Comparison of ENCODE assay signal across 10 cellular contexts in genomic region chr7:93115796-93116195, GRCh38. TPM values are rescaled to one million over a fixed set of nuclear protein-coding genes. Genes with fewer than 3 reads are reported as not detected.
DNase-seq lines count a peak whose midpoint lies in the region; ATAC-seq and TF ChIP-seq lines count a peak whose summit lies in the region.
"Had no signal": no experiment of that assay in that cellular context is flagged by ENCODE, and none has a peak within 500 bp of the region (broad histone marks: within the 10 kb centered on the region; RNA-seq: fewer than 3 reads in every experiment).

No MANE protein-coding gene starts in this region.

- WGBS in IMR-90 (ENCODE audit: extremely low coverage in 2 of 2, insufficient read length in 1 of 2), 2 experiments, result 83% methylated on average over 3 of the region's 7 CpGs; no CpG with 5 or more reads in 1 of the 2 experiments

- DNase-seq in IMR-90 (peak; percentile 75), kidney glomerular epithelial cell (lab: John Stamatoyannopoulos, UW) (peak; percentile 1), retina (no peak), GDM1 (lab: John Stamatoyannopoulos, UW) (no peak)
- peak; percentile 14 for DNase-seq in activated naive CD4-positive, alpha-beta T cell treated with anti-CD3 and anti-CD28 coated beads, Interleukin-2, amount 50 U/mL, for 16 hours
- DNase-seq: islet precursor cell, NCI-H2171 had no signal

- peak overlapping the region; percentile 62; the same call in 1 of the 2 replicates for H4K5ac ChIP-seq in IMR-90 (ENCODE audit: low read depth, low read length)

- CTCF ChIA-PET in IMR-90 (lab: Yijun Ruan, JAX), result no interaction called here

- H2BK15ac ChIP-seq in IMR-90 (ENCODE audit: low read depth, low read length), result peak overlapping the region; percentile 84; the same call in 1 of the 3 replicates

- no peak overlapping the region for H3K9ac ChIP-seq in BLaER1
- H3K9ac ChIP-seq in IMR-90 (ENCODE audit: low read depth, low read length), result no peak overlapping the region; the same call in 1 of the 2 replicates

- H3K36me3 ChIP-seq in BLaER1, result no peaks in the 10 kb centered on the region; the same call in 1 of the 2 replicates
- no peaks in the 10 kb centered on the region for H3K36me3 ChIP-seq in IMR-90 (ENCODE audit: control insufficient read depth, insufficient read depth, low read length)

- peak overlapping the region; percentile 82; the same call in 1 of the 2 replicates for H3K23ac ChIP-seq in IMR-90 (ENCODE audit: low read depth, low read length)

- H3K14ac ChIP-seq in IMR-90 (replicated peaks; ENCODE audit: low read depth, low read length), result peak overlapping the region; percentile 80; the same call in 1 of the 2 replicates

- peak overlapping the region; percentile 92 for H2BK20ac ChIP-seq in IMR-90 (ENCODE audit: low read depth, low read length)

- H3K4me2 ChIP-seq in BLaER1, result peak overlapping the region; percentile 90
- peak overlapping the region; percentile 84 for H3K4me2 ChIP-seq in IMR-90 (ENCODE audit: low read depth, low read length)

- H3K4me1 ChIP-seq in BLaER1, result peaks cover 30% of the 10 kb centered on the region
- peaks cover 7% of the 10 kb centered on the region for H3K4me1 ChIP-seq in IMR-90 (ENCODE audit: control insufficient read depth, insufficient read depth, low read length)

- TF ChIP-seq RAD21 in IMR-90 (IDR thresholded peaks at IDR 0.05; ENCODE audit: low read length), result no peak

- H2AK5ac ChIP-seq in IMR-90 (ENCODE audit: low read depth, low read length), result peak overlapping the region; percentile 88

- H4K20me1 ChIP-seq in BLaER1 (no peaks in the 10 kb centered on the region), IMR-90 (ENCODE audit: insufficient read depth, low read length) (no peaks in the 10 kb centered on the region)

- intact Hi-C loops in IMR-90 (cut with micrococcal nuclease), result loop anchor here (2.0 kb wide), 1 partner anchor 31 kb away; no protein-coding TSS in a partner anchor

- POLR2A ChIA-PET in IMR-90 (lab: Charles Lee; ENCODE audit: unreplicated experiment), result no interaction called here

- no peak for TF ChIP-seq POLR2A in IMR-90 (IDR thresholded peaks at IDR 0.05; ENCODE audit: low read depth, low read length)

- peak overlapping the region; percentile 59 for H2BK5ac ChIP-seq in IMR-90 (ENCODE audit: low read depth, low read length, poor library complexity, severe bottlenecking)

- dilution Hi-C loops in IMR-90 (cut with HindIII; ENCODE audit: low sequenced_read_pairs, unreplicated experiment), result no loop called here

- H3K27ac ChIP-seq in BLaER1, result no peak overlapping the region
- H3K27ac ChIP-seq in IMR-90 (ENCODE audit: insufficient read depth, low read length), result peak overlapping the region; percentile 72

- peak overlapping the region; percentile 95 for H3K4ac ChIP-seq in IMR-90 (ENCODE audit: low read depth, low read length)

- H2BK120ac ChIP-seq in IMR-90 (ENCODE audit: low read depth, low read length), result peak overlapping the region; percentile 90

- H2AK9ac ChIP-seq in IMR-90 (replicated peaks; ENCODE audit: low read depth, low read length, poor library complexity), result peak overlapping the region; percentile 80

- BruUV-seq in IMR-90 (replicated peaks; lab: Mats Ljungman, UMichigan), result no TSS peak

- H3K4me3 ChIP-seq in BLaER1, result no peak overlapping the region
- H3K4me3 ChIP-seq in IMR-90 (ENCODE audit: insufficient read depth, low read depth, low read length), result no peak overlapping the region

- TF ChIP-seq CTCF in IMR-90 (conservative IDR thresholded peaks at IDR 0.05; ENCODE audit: low read depth, low read length), result no peak

- H3K79me1 ChIP-seq in IMR-90 (ENCODE audit: low read depth in 1 of 2, low read length in 2 of 2), result peaks cover 5 to 9% of the 10 kb centered on the region in 2 experiments; a peak in 3 of 4 replicates

- no peaks in the 10 kb centered on the region for H3K9me1 ChIP-seq in IMR-90 (ENCODE audit: insufficient read depth, low read length)

- H3K18ac ChIP-seq in IMR-90 (ENCODE audit: low read depth, low read length), result peak overlapping the region; percentile 83; the same call in 1 of the 2 replicates

- H2AFZ ChIP-seq in IMR-90 (replicated peaks; ENCODE audit: low read length, poor library complexity), result peak overlapping the region; percentile 73

- ATAC-seq in IMR-90 (ENCODE audit: low read depth) (peak; percentile 71), HG02981 (IDR thresholded peaks at IDR 0.05; ENCODE audit: unreplicated experiment) (no peak), GM21423 (IDR thresholded peaks at IDR 0.05; ENCODE audit: unreplicated experiment) (no peak)

- H3K56ac ChIP-seq in IMR-90 (ENCODE audit: extremely low read depth, insufficient read depth, low read length), result peak overlapping the region; percentile 62; the same call in 1 of the 2 replicates

- peaks cover 11% of the 10 kb centered on the region for H3K9me3 ChIP-seq in BLaER1
- H3K9me3 ChIP-seq in IMR-90 (ENCODE audit: control insufficient read depth, insufficient read depth, low read length), result no peaks in the 10 kb centered on the region

- peak overlapping the region in 1 of 2 experiments; percentile 82; a peak in 2 of 4 replicates for H4K8ac ChIP-seq in IMR-90 (ENCODE audit: low read depth in 2 of 2, low read length in 2 of 2)

- H3K27me3 ChIP-seq in BLaER1, result no peaks in the 10 kb centered on the region
- H3K27me3 ChIP-seq in IMR-90 (ENCODE audit: control insufficient read depth, insufficient read depth, low read length), result no peaks in the 10 kb centered on the region

- in situ Hi-C loops in IMR-90 (cut with MboI; ENCODE audit: low sequenced_read_pairs), result no loop called here

- peak overlapping the region; percentile 53 for H4K91ac ChIP-seq in IMR-90 (ENCODE audit: insufficient read depth, low read depth, low read length)

TF ChIP-seq in IMR-90, 13 proteins besides CTCF, POLR2A, EP300 and RAD21:
- TF ChIP-seq ELK1 (IDR thresholded peaks at IDR 0.05; ENCODE audit: borderline replicate concordance, low read depth, low read length), result no peak
- TF ChIP-seq CEBPB (IDR thresholded peaks at IDR 0.05; ENCODE audit: low read depth, low read length), result 0 out of 2 replicates have a peak, but pooled peaks have one; percentile 4
- no peak for TF ChIP-seq CHD1 (IDR thresholded peaks at IDR 0.05; ENCODE audit: low read depth, low read length)
- TF ChIP-seq FOS (IDR thresholded peaks at IDR 0.05; ENCODE audit: low read depth, low read length), result peak; percentile 43; the same call in 1 of the 2 replicates

RNA-seq across cellular contexts. Expression of gene SAMD9, which starts 2.0 kb away (rescaled TPM):
- total RNA-seq in IMR-90 (2012; rRNA removed), result 9.5 and 15.6 TPM in 2 replicates
- polyA plus RNA-seq in IMR-90 (2012; rRNA removed), result 1.6 and 1.9 TPM in 2 replicates
- polyA plus RNA-seq in IMR-90 (2012; cell fraction: cytosol; rRNA removed), result 0.09 and 0.15 TPM in 2 replicates
- 0.07 and 0.66 TPM in 2 replicates for polyA plus RNA-seq in IMR-90 (2012; cell fraction: nucleus; rRNA removed; ENCODE audit: low replicate concordance)

RNA-seq across cellular contexts. Expression of gene SAMD9L, which starts 32.4 kb away (rescaled TPM):
- 4.1 and 6.4 TPM in 2 replicates for total RNA-seq in IMR-90 (2012; rRNA removed)
- 1.2 and 1.9 TPM in 2 replicates for polyA plus RNA-seq in IMR-90 (2012; rRNA removed)
- 0.10 and 0.27 TPM in 2 replicates for polyA plus RNA-seq in IMR-90 (2012; cell fraction: cytosol; rRNA removed)
- 0.36 and 4.8 TPM in 2 replicates for polyA plus RNA-seq in IMR-90 (2012; cell fraction: nucleus; rRNA removed; ENCODE audit: low replicate concordance)

Comparison
In these comparisons a context has a peak if more than half of its experiments do, and no peak if none do; other contexts are left out.
1. DNase-seq: peak in IMR-90 (single experiment), activated naive CD4-positive, alpha-beta T cell treated with anti-CD3 and anti-CD28 coated beads, Interleukin-2, amount 50 U/mL, for 16 hours (single experiment) and kidney glomerular epithelial cell (single experiment); none in retina (single experiment) and GDM1 (single experiment).